In genomic region chr1:152697701-152698600, GRCh38 we compare ENCODE assay signal across 22 cellular contexts. TPM values are rescaled to one million over a fixed set of nuclear protein-coding genes. Genes with fewer than 3 reads are reported as not detected.
"Had no signal": no experiment of that assay in that cellular context is flagged by ENCODE, and none has a peak within 500 bp of the region (broad histone marks: within the 10 kb centered on the region; RNA-seq: fewer than 3 reads in every experiment).

TSS of gene LCE2A (plus strand) at chr1:152698345. CDS start at chr1:152698902, 557 bp downstream.

- H3K36me3 Mint-ChIP-seq: memory B cell; naive thymus-derived CD4-positive, alpha-beta T cell had no signal

- DNase-seq: activated CD4-positive, alpha-beta T cell treated with anti-CD3 and anti-CD28 coated beads, Interleukin-2, amount 50 U/mL, for 48 hours; activated CD4-positive, CD25-positive, alpha-beta regulatory T cell treated with anti-CD3 and anti-CD28 coated beads, Interleukin-2, amount 50 U/mL, for 72 hours; activated effector memory CD4-positive, alpha-beta T cell treated with Interleukin-2 at 50 U/mL for 16 hours; activated naive CD4-positive, alpha-beta T cell treated with anti-CD3 and anti-CD28 coated beads, Interleukin-2, amount 50 U/mL, for 16 hours; activated T-cell treated with anti-CD3 and anti-CD28 coated beads, Interleukin-2, amount 50 U/mL, for 24 hours; left ventricle myocardium inferior; mucosa of descending colon; naive thymus-derived CD4-positive, alpha-beta T cell; pancreas; sigmoid colon; stimulated activated CD4-positive, alpha-beta T cell treated with anti-CD3 and anti-CD28 coated beads, Interleukin-1b, Interleukin-23, amount 100 ng/mL, for 48 hours; T1000 had no signal

- H3K27ac ChIP-seq: cardiac muscle cell, hepatocyte, left ventricle myocardium inferior, pancreas, sigmoid colon, vagina had no signal

- H3K4me1 ChIP-seq: left ventricle myocardium inferior, pancreas, sigmoid colon, vagina had no signal

- H3K4me1 Mint-ChIP-seq: memory B cell; naive thymus-derived CD4-positive, alpha-beta T cell had no signal

- H3K4me2 ChIP-seq: hepatocyte had no signal

- H3K4me3 Mint-ChIP-seq: activated T-cell treated with anti-CD3 and anti-CD28 coated beads, Interleukin-2, amount 50 U/mL, for 24 hours; memory B cell; naive thymus-derived CD4-positive, alpha-beta T cell had no signal

- ATAC-seq: mucosa of descending colon; naive thymus-derived CD4-positive, alpha-beta T cell; pancreas had no signal

- H3K27ac Mint-ChIP-seq: activated T-cell treated with anti-CD3 and anti-CD28 coated beads, Interleukin-2, amount 50 U/mL, for 24 hours; memory B cell; naive thymus-derived CD4-positive, alpha-beta T cell had no signal

- H3K4me3 ChIP-seq: cardiac muscle cell, hepatocyte, left ventricle myocardium inferior, mucosa of descending colon, pancreas, sigmoid colon, vagina had no signal

- FAIRE-seq: astrocyte, pancreas had no signal

- H3K36me3 ChIP-seq: cardiac muscle cell, left ventricle myocardium inferior, pancreas, sigmoid colon, vagina had no signal

- H2AFZ ChIP-seq: hepatocyte had no signal

- H3K79me2 ChIP-seq: hepatocyte had no signal

- H3K9me3 Mint-ChIP-seq: activated T-cell treated with anti-CD3 and anti-CD28 coated beads, Interleukin-2, amount 50 U/mL, for 24 hours had no signal

- H3K9me3 ChIP-seq: mucosa of descending colon, pancreas, sigmoid colon, vagina had no signal

- H3K27me3 ChIP-seq: cardiac muscle cell, hepatocyte, pancreas, sigmoid colon, vagina had no signal

RNA-seq across cellular contexts. Expression of gene LCE2A, which starts in this region (rescaled TPM):
- total RNA-seq: astrocyte; cardiac muscle cell; dermis microvascular lymphatic vessel endothelial cell; glomerular endothelial cell; hepatocyte; kidney epithelial cell; left ventricle myocardium inferior; mucosa of descending colon; naive thymus-derived CD4-positive, alpha-beta T cell; pancreas; sigmoid colon; vagina had no signal
- polyA plus RNA-seq: adipose tissue; cardiac muscle cell; esophagus; hepatocyte; naive thymus-derived CD4-positive, alpha-beta T cell; pancreas; sigmoid colon had no signal
